ENCODE assay signal across 8 cellular contexts in the genomic region with DNA sequence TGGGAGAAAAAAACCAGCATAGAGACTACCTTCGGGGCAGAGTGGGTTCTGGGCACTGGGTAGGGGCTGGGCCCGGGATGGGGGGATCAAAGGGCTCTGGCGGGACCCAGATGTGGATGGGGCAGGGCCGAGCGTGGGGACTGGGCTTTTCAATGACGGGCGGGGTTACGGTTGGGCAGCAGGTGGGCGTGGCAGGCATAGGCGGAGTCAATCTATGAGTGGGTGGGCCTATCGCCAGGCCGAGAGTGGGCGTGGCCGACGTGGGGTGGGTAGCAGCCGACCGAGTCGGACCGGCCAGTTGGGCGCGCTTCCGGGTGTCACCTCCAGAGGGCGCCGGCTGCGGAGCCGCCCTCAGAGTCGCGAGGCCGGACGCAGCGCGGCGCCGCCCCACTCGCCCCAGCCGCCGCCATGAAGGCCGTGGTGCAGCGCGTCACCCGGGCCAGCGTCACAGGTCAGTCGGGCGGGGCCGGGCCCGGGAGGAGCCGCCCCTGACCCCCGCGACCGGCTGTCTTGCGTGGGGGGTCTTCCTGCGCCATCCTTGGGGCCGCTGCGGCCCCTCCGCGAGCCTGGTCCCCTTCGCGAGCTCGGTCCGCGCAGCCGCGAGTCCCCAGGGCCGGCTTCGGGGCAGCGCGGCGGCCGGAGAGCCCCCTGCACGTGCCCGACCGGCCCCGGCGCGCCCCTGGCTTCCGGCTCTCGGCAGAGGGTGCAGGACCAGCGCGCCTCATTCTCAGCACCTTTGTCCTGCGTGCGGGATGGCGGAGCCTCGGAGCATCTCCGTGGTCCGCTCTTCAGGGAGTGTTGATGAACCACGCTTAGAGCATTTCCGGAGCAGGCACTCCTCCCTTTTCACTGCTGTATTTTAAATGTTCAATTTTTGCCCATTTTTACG. TPM values are rescaled to one million over a fixed set of nuclear protein-coding genes. Genes with fewer than 3 reads are reported as not detected.
DNase-seq lines count a peak whose midpoint lies in the region; ATAC-seq and TF ChIP-seq lines count a peak whose summit lies in the region.

A gene with protein sequence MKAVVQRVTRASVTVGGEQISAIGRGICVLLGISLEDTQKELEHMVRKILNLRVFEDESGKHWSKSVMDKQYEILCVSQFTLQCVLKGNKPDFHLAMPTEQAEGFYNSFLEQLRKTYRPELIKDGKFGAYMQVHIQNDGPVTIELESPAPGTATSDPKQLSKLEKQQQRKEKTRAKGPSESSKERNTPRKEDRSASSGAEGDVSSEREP (plus strand): TSS at position 390 of the 889 bp plus-strand sequence. CDS start 19 bp downstream, at position 409.

- H3K79me2 ChIP-seq in OCI-LY3 (ENCODE audit: low read length) = peaks cover 18% of the 10 kb centered on the region

- WGBS in HUES64 = under 1% methylated on average over 88 of the region's 88 CpGs

- H2AFZ ChIP-seq in OCI-LY3 (ENCODE audit: low read depth, low read length) = peak within 1 kb of the TSS; percentile 94

- H4K20me1 ChIP-seq in OCI-LY3 (ENCODE audit: insufficient read depth, low read length) = no peaks in the 10 kb centered on the region

- peak; percentile 64 for DNase-seq in DMS153 (lab: John Stamatoyannopoulos, UW)
- DNase-seq in activated T-cell treated with anti-CD3 and anti-CD28 coated beads for 24 hours (ENCODE audit: low read depth) = peak; percentile 84
- DNase-seq in epithelial cell of esophagus (ENCODE audit: low read depth) = peak; percentile 87
- peak; percentile 90 for DNase-seq in mucosa of gallbladder (ENCODE audit: low spot score)
- DNase-seq in stimulated activated CD8-positive, alpha-beta memory T cell treated with anti-CD3 and anti-CD28 coated beads, Interleukin-4, amount 100 ng/mL, for 24 hours (ENCODE audit: low read depth) = peak; percentile 87

- peak within 1 kb of the TSS; percentile 85 for H3K9ac ChIP-seq in HUES64 (ENCODE audit: low read depth, low read length)
- H3K9ac ChIP-seq in OCI-LY3 (ENCODE audit: low read length) = peak within 1 kb of the TSS; percentile 80

- H3K4me3 ChIP-seq in HUES64 (ENCODE audit: low read length) (peak within 1 kb of the TSS; percentile 93), OCI-LY3 (ENCODE audit: low read length) (peak within 1 kb of the TSS; percentile 94), epithelial cell of esophagus (ENCODE audit: low read length) (peak within 1 kb of the TSS; percentile 61)

- H3K4me1 ChIP-seq in HUES64 (ENCODE audit: insufficient read depth, low read length) (peaks cover 38% of the 10 kb centered on the region), OCI-LY3 (ENCODE audit: low read length) (peaks cover 8% of the 10 kb centered on the region)

- H3K27ac ChIP-seq in HUES64 (ENCODE audit: low read depth, low read length) (peak within 1 kb of the TSS; percentile 77; the same call in 1 of the 2 replicates), OCI-LY3 (ENCODE audit: low read length) (no peak within 1 kb of the TSS)

- peak; percentile 74 for TF ChIP-seq CTCF in OCI-LY3 (IDR thresholded peaks at IDR 0.05; ENCODE audit: low read depth, low read length)
- TF ChIP-seq CTCF in epithelial cell of esophagus (IDR thresholded peaks at IDR 0.05; ENCODE audit: insufficient read depth, low read depth, low read length, missing control alignments) = peak; percentile 37

- H3K27me3 ChIP-seq in HUES64 (ENCODE audit: insufficient read depth, low read length) (no peaks in the 10 kb centered on the region), OCI-LY3 (ENCODE audit: low read depth, low read length) (0 out of 2 replicates have a peak, but pooled peaks cover 3% of the 10 kb centered on the region)

- H3K36me3 ChIP-seq in HUES64 (ENCODE audit: insufficient read depth, low read length) = no peaks in the 10 kb centered on the region
- no peaks in the 10 kb centered on the region for H3K36me3 ChIP-seq in OCI-LY3 (replicated peaks; ENCODE audit: low read depth, low read length)

- peak; percentile 94 for ATAC-seq in GM21515 (IDR thresholded peaks at IDR 0.05; ENCODE audit: unreplicated experiment)

- no peaks in the 10 kb centered on the region for H3K9me3 ChIP-seq in HUES64 (ENCODE audit: insufficient read depth, low read depth, low read length)
- H3K9me3 ChIP-seq in OCI-LY3 (ENCODE audit: insufficient read depth, low read length) = no peaks in the 10 kb centered on the region

- peak within 1 kb of the TSS; percentile 98 for H3K4me2 ChIP-seq in OCI-LY3 (ENCODE audit: low read length)

RNA-seq across cellular contexts. Expression of the gene that starts here (rescaled TPM):
- polyA plus RNA-seq in HUES64 (2013, experiment 1 of 2) = 51.0 TPM
- polyA plus RNA-seq in HUES64 (2013, experiment 2 of 2) = 58.8 TPM
- 12.2 TPM for total RNA-seq in mucosa of gallbladder
